Comparison of ENCODE assay signal across 1 cellular context in the genomic region with DNA sequence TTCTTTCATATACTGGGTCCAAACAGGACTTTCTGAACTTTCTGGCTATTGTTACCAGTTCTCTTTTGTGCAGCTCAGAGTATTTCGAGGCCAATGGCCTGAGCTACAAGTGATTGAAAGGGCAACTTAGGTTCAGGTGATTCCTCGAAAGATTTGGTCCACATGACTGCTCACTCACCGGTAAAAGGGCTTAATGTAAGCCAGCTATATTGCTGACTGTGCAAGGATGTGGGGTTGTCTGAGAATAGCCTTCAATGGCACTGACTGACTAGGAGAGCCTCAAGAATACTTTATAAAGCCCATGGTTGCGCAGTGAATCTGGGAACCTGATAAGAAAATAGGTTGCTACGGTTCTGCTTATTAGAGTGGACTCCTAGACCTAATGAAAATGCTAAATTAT.
TF ChIP-seq lines count a peak whose summit lies in the region.

No MANE protein-coding gene starts in this region.

TF ChIP-seq in GM23338, 12 proteins besides CTCF, POLR2A, EP300 and RAD21 (continued from another document):
- TF ChIP-seq, protein P1, sequence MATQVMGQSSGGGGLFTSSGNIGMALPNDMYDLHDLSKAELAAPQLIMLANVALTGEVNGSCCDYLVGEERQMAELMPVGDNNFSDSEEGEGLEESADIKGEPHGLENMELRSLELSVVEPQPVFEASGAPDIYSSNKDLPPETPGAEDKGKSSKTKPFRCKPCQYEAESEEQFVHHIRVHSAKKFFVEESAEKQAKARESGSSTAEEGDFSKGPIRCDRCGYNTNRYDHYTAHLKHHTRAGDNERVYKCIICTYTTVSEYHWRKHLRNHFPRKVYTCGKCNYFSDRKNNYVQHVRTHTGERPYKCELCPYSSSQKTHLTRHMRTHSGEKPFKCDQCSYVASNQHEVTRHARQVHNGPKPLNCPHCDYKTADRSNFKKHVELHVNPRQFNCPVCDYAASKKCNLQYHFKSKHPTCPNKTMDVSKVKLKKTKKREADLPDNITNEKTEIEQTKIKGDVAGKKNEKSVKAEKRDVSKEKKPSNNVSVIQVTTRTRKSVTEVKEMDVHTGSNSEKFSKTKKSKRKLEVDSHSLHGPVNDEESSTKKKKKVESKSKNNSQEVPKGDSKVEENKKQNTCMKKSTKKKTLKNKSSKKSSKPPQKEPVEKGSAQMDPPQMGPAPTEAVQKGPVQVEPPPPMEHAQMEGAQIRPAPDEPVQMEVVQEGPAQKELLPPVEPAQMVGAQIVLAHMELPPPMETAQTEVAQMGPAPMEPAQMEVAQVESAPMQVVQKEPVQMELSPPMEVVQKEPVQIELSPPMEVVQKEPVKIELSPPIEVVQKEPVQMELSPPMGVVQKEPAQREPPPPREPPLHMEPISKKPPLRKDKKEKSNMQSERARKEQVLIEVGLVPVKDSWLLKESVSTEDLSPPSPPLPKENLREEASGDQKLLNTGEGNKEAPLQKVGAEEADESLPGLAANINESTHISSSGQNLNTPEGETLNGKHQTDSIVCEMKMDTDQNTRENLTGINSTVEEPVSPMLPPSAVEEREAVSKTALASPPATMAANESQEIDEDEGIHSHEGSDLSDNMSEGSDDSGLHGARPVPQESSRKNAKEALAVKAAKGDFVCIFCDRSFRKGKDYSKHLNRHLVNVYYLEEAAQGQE (IDR thresholded peaks at IDR 0.05; ENCODE audit: unreplicated experiment) = no peak
- no peak for TF ChIP-seq ZNF331 (CRISPR knock-in tag; IDR thresholded peaks at IDR 0.05; ENCODE audit: low read depth)
TF ChIP-seq in GM23338: peak in this region for 0.
